Comparison of ENCODE assay signal across 22 cellular contexts in genomic region chr4:61004651-61005170, GRCh38.
"Had no signal": no experiment of that assay in that cellular context is flagged by ENCODE, and none has a peak within 500 bp of the region (broad histone marks: within the 10 kb centered on the region; RNA-seq: fewer than 3 reads in every experiment).

No MANE protein-coding gene starts in this region.

- H3K9me3 ChIP-seq: colonic mucosa, gastrocnemius medialis, neutrophil, uterus had no signal

- H3K4me1 ChIP-seq: colonic mucosa, gastrocnemius medialis, left lung, lower lobe of right lung, spleen, stomach, uterus had no signal

- H3K4me3 ChIP-seq: colonic mucosa, gastrocnemius medialis, left lung, lower lobe of right lung, spleen, stomach, uterus had no signal

- ATAC-seq: gastrocnemius medialis; left lung; lower lobe of right lung; naive thymus-derived CD4-positive, alpha-beta T cell; sciatic nerve had no signal

- H3K36me3 ChIP-seq: colonic mucosa, gastrocnemius medialis, left lung, lower lobe of right lung, neutrophil, spleen, stomach, uterus had no signal

- H3K27ac ChIP-seq: colonic mucosa, gastrocnemius medialis, left lung, lower lobe of right lung, neutrophil, spleen, stomach, uterus had no signal

- H3K27me3 ChIP-seq: colonic mucosa, gastrocnemius medialis, left lung, neutrophil, spleen, stomach, uterus had no signal

- DNase-seq: colonic mucosa; effector CD4-positive, alpha-beta T cell; endodermal cell; gastrocnemius medialis; islet precursor cell; left lung; lower lobe of right lung; mesenchymal stem cell; naive thymus-derived CD4-positive, alpha-beta T cell; nephron progenitor cell; posterior cingulate gyrus; spleen; stimulated activated CD4-positive, alpha-beta T cell treated with anti-CD3 and anti-CD28 coated beads, Interleukin-15, amount 100 ng/mL, for 24 hours; stimulated activated CD4-positive, alpha-beta T cell treated with anti-CD3 and anti-CD28 coated beads, Interleukin-1b, Interleukin-23, amount 100 ng/mL, for 48 hours; stimulated activated CD4-positive, alpha-beta T cell treated with anti-CD3 and anti-CD28 coated beads, Interleukin-4, amount 100 ng/mL, for 4 hours; stimulated activated naive CD4-positive, alpha-beta T cell; stomach; substantia nigra; uterus had no signal

- FAIRE-seq: endothelial cell of umbilical vein had no signal
